In the genomic region with DNA sequence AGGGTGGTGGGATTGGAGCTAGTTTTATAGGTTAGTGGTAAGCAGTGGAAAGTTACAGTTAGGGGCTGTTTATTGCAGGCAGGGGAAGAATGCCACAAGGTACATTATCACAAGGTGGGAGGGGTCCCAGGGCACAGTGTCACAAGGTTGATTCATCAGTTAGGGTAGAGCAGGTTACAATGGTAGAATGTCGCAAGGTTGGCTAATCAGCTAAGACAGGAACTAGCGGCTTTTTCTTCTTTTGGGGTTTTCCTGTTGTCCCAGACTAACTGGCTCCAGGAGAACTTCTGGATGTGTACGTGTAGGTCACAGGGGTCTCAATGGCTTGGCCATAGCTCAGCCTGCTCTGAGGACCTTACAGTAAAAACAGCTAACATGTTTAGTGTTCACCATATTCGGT, we compare ENCODE assay signal across 15 cellular contexts.
DNase-seq lines count a peak whose midpoint lies in the region; ATAC-seq and TF ChIP-seq lines count a peak whose summit lies in the region.
"Had no signal": no experiment of that assay in that cellular context is flagged by ENCODE, and none has a peak within 500 bp of the region (broad histone marks: within the 10 kb centered on the region; RNA-seq: fewer than 3 reads in every experiment).

No MANE protein-coding gene starts in this region.

- H3K56ac ChIP-seq in mesendoderm (ENCODE audit: low read length) = no peak overlapping the region

- no peaks in the 10 kb centered on the region for H3K4me1 ChIP-seq in mesendoderm (ENCODE audit: control insufficient read depth, low read depth, low read length)
- H3K4me1 ChIP-seq: BLaER1, HAP-1 had no signal

- TF ChIP-seq CTCF in NB4 (IDR thresholded peaks at IDR 0.05; ENCODE audit: low read depth, low read length) = no peak

- H3K4ac ChIP-seq in mesendoderm (ENCODE audit: low read depth, low read length) = no peak overlapping the region

- H3K4me3 ChIP-seq in NB4 (ENCODE audit: low read depth, low read length) (no peak overlapping the region), mesendoderm (ENCODE audit: low read length) (no peak overlapping the region)
- H3K4me3 ChIP-seq: BLaER1, GM12878, HAP-1 had no signal

- H3K23ac ChIP-seq in mesendoderm (ENCODE audit: low read length) = no peak overlapping the region

- ATAC-seq in esophagus mucosa (no peak), HG02938 (IDR thresholded peaks at IDR 0.05; ENCODE audit: unreplicated experiment) (no peak), GM18870 (IDR thresholded peaks at IDR 0.05; ENCODE audit: unreplicated experiment) (no peak)
- ATAC-seq: GM12878 had no signal

- H3K36me3 ChIP-seq in mesendoderm (ENCODE audit: control insufficient read depth, insufficient read depth, low read length) = no peaks in the 10 kb centered on the region
- H3K36me3 ChIP-seq: BLaER1, HAP-1 had no signal

- no peaks in the 10 kb centered on the region for H3K79me1 ChIP-seq in mesendoderm (ENCODE audit: low read length)

- no peak overlapping the region for H3K9ac ChIP-seq in mesendoderm (ENCODE audit: low read length)
- H3K9ac ChIP-seq: BLaER1 had no signal

- H3K79me2 ChIP-seq in mesendoderm (ENCODE audit: control insufficient read depth, insufficient read depth, low read length) = no peaks in the 10 kb centered on the region

- peak; percentile 67 for DNase-seq in SKM-1 treated with dmso at 0.1 percent for 144 hours (lab: John Stamatoyannopoulos, UW; ENCODE audit: unreplicated experiment)
- DNase-seq in SKM-1 (lab: John Stamatoyannopoulos, UW; ENCODE audit: unreplicated experiment) = no peak
- DNase-seq in HT1080 (ENCODE audit: low read depth) = peak; percentile 5
- peak; percentile 26 for DNase-seq in NB4 (ENCODE audit: low read depth)
- peak; percentile 45 for DNase-seq in mesendoderm
- DNase-seq: 8988T; Calu3; CD4-positive, alpha-beta memory T cell; DMS79 treated with DMSO at 0.1 percent for 48 hours had no signal

- H3K27me3 ChIP-seq in mesendoderm (ENCODE audit: insufficient read depth, low read length, poor library complexity) = no peaks in the 10 kb centered on the region
- H3K27me3 ChIP-seq: BLaER1 had no signal

- no peak for TF ChIP-seq POLR2A in NB4 (IDR thresholded peaks at IDR 0.05; ENCODE audit: extremely low read depth, insufficient read length)

- H2BK15ac ChIP-seq in mesendoderm (replicated peaks; ENCODE audit: low read depth) = no peak overlapping the region

- no peak overlapping the region for H2BK5ac ChIP-seq in mesendoderm (ENCODE audit: low read length)

- no peak overlapping the region for H4K5ac ChIP-seq in mesendoderm (ENCODE audit: low read length)

- H4K8ac ChIP-seq in mesendoderm (ENCODE audit: low read depth, low read length) = no peak overlapping the region

- no peak overlapping the region for H2AK5ac ChIP-seq in mesendoderm (ENCODE audit: low read length)

- H2BK120ac ChIP-seq in mesendoderm (ENCODE audit: low read depth, low read length) = no peak overlapping the region

- H3K4me2 ChIP-seq in mesendoderm (ENCODE audit: low read length) = no peak overlapping the region
- H3K4me2 ChIP-seq: BLaER1 had no signal

- no peak overlapping the region for H3K18ac ChIP-seq in mesendoderm (ENCODE audit: low read length)

- WGBS in mesendoderm (ENCODE audit: extremely low coverage, insufficient coverage, low lambda C conversion rate) = no CpG with 5 or more reads among the region's 4 CpGs

- H3K27ac ChIP-seq in mesendoderm (ENCODE audit: low read depth, low read length) = no peak overlapping the region
- H3K27ac ChIP-seq: BLaER1 had no signal
